In the genomic region with DNA sequence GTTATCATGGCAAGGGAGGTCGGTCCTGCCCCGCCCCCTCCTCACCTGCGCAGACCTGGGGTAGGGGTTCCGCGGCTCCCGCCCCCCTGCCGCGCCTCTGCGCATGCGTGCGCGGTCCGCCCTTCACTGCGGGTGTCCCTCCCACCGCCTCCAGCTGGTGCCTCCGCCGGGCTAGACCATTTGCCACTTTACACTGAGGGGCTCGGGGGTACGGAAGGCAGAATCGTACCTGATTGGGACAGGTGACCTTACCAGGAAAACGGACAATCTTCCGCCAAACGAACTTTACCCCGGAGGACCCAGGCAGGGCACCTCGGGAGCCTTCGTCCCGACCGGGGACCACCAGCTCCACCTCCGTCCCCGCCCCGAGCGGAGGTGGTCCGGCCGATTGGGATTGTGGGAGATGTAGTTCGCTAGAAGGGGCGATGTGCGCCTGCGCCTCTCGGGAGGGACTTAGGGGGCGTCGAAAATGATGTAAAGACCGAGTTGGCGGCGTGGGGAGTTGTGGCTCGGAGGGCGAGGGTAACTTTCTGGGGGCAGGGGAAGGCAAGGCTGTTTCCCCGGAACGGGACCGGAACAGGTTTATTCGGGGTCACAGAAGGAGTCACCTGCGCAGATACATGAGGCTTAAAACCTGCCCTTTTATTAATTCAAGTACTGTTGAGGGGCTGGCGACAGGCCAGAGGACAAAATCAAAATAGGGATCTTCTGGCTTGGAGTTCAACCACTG, we compare ENCODE assay signal across 8 cellular contexts. TPM values are rescaled to one million over a fixed set of nuclear protein-coding genes. Genes with fewer than 3 reads are reported as not detected.
DNase-seq lines count a peak whose midpoint lies in the region; ATAC-seq, FAIRE-seq and TF ChIP-seq lines count a peak whose summit lies in the region.

A gene with protein sequence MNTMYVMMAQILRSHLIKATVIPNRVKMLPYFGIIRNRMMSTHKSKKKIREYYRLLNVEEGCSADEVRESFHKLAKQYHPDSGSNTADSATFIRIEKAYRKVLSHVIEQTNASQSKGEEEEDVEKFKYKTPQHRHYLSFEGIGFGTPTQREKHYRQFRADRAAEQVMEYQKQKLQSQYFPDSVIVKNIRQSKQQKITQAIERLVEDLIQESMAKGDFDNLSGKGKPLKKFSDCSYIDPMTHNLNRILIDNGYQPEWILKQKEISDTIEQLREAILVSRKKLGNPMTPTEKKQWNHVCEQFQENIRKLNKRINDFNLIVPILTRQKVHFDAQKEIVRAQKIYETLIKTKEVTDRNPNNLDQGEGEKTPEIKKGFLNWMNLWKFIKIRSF (minus strand): TSS at position 344 of the 730 bp plus-strand sequence. CDS start 2,323 bp downstream, outside the sequence.

- FAIRE-seq in pancreas (lab: Jason Lieb, UNC): no peak

- H3K27me3 ChIP-seq in pancreas (no peaks in the 10 kb centered on the region), tibial artery (no peaks in the 10 kb centered on the region)

- H3K4me1 Mint-ChIP-seq in activated naive CD8-positive, alpha-beta T cell treated with anti-CD3 and anti-CD28 coated beads, Interleukin-2, amount 10 ng/mL, durations not matched to agents 7 days and 5 days: peaks cover 8% of the 10 kb centered on the region

- H3K4me1 ChIP-seq in pancreas (no peaks in the 10 kb centered on the region), tibial artery (peaks cover 0 to 10% (median 2%) of the 10 kb centered on the region in 4 donors)

- peak within 1 kb of the TSS; percentile 82 for H3K27ac Mint-ChIP-seq in activated naive CD8-positive, alpha-beta T cell treated with anti-CD3 and anti-CD28 coated beads, Interleukin-2, amount 10 ng/mL, durations not matched to agents 7 days and 5 days

- 0% methylated on average over 52 of the region's 52 CpGs for WGBS in pancreas, 2 donors

- H3K36me3 ChIP-seq in pancreas (no peaks in the 10 kb centered on the region), tibial artery (no peaks in the 10 kb centered on the region)

- H3K36me3 Mint-ChIP-seq in activated naive CD8-positive, alpha-beta T cell treated with anti-CD3 and anti-CD28 coated beads, Interleukin-2, amount 10 ng/mL, durations not matched to agents 7 days and 5 days: no peaks in the 10 kb centered on the region

- H3K27ac ChIP-seq in pancreas: peak within 1 kb of the TSS; percentile 36 to 83 (median 66)
- H3K27ac ChIP-seq in tibial artery: peak within 1 kb of the TSS; percentile 74 to 78

- POLR2A ChIA-PET in activated naive CD8-positive, alpha-beta T cell treated with anti-CD3 and anti-CD28 coated beads, Interleukin-2, amount 10 ng/mL, durations not matched to agents 7 days and 5 days (lab: Charles Lee): interaction anchor here (0.6 to 3.6 kb wide), 9 partner anchors 8 to 163 kb away, joined by 3 to 95 read pairs (median 3); a partner anchor contains a TSS

- H3K9me3 Mint-ChIP-seq in activated naive CD8-positive, alpha-beta T cell treated with anti-CD3 and anti-CD28 coated beads, Interleukin-2, amount 10 ng/mL, durations not matched to agents 7 days and 5 days: no peaks in the 10 kb centered on the region

- H3K9me3 ChIP-seq in pancreas (no peaks in the 10 kb centered on the region), tibial artery (no peaks in the 10 kb centered on the region)

- ATAC-seq in HG02610 (IDR thresholded peaks at IDR 0.05; ENCODE audit: unreplicated experiment) (peak; percentile 98), Right ventricle myocardium inferior (peak; percentile 99), pancreas (peak; percentile 97 to 99 (median 98))
- ATAC-seq in activated naive CD8-positive, alpha-beta T cell treated with anti-CD3 and anti-CD28 coated beads, Interleukin-2, amount 10 ng/mL, durations not matched to agents 7 days and 5 days (ENCODE audit: low read depth): peak; percentile 98

- H3K4me3 Mint-ChIP-seq in activated naive CD8-positive, alpha-beta T cell treated with anti-CD3 and anti-CD28 coated beads, Interleukin-2, amount 10 ng/mL, durations not matched to agents 7 days and 5 days: peak within 1 kb of the TSS; percentile 82

- intact Hi-C loops in Right ventricle myocardium inferior (cut with DNase I): loop anchor here (1.0 kb wide), 1 partner anchor 11 kb away; no protein-coding TSS in a partner anchor
- intact Hi-C loops in pancreas (cut with DNase I): no loop called here
- intact Hi-C loops in tibial artery (cut with DNase I; ENCODE audit: low total_unique reads): no loop called here

- H3K27me3 Mint-ChIP-seq in activated naive CD8-positive, alpha-beta T cell treated with anti-CD3 and anti-CD28 coated beads, Interleukin-2, amount 10 ng/mL, durations not matched to agents 7 days and 5 days: peaks cover 4% of the 10 kb centered on the region

- H3K4me3 ChIP-seq in pancreas (peak within 1 kb of the TSS; percentile 52 to 78 (median 68)), tibial artery (peak within 1 kb of the TSS; percentile 61 to 73)

- TF ChIP-seq CTCF in GM10266 (IDR thresholded peaks at IDR 0.05; ENCODE audit: control insufficient read depth, insufficient read depth, low read depth, missing control alignments) (no peak), pancreas (IDR thresholded peaks at IDR 0.05) (no peak), tibial artery (IDR thresholded peaks at IDR 0.05) (no peak)

- DNase-seq in GM10266 (ENCODE audit: extremely low spot score): peak; percentile 93
- DNase-seq in NCI-H1092 (lab: John Stamatoyannopoulos, UW): peak; percentile 89
- DNase-seq in SKM-1 (lab: John Stamatoyannopoulos, UW; ENCODE audit: unreplicated experiment): peak; percentile 67
- DNase-seq in activated naive CD8-positive, alpha-beta T cell treated with anti-CD3 and anti-CD28 coated beads, Interleukin-2, amount 10 ng/mL, durations not matched to agents 7 days and 5 days: peak; percentile 96
- DNase-seq in Right ventricle myocardium inferior (ENCODE audit: missing footprints): peak; percentile 97
- DNase-seq in pancreas: peak; percentile 87 to 97 (median 91)
- DNase-seq in tibial artery: peak; percentile 92 to 95

RNA-seq across cellular contexts. Expression of the gene that starts here (rescaled TPM):
- 1 to 10 TPM; 1.2 to 1.5 TPM for total RNA-seq in activated naive CD8-positive, alpha-beta T cell treated with anti-CD3 and anti-CD28 coated beads, Interleukin-2, amount 10 ng/mL, durations not matched to agents 7 days and 5 days
- total RNA-seq in Right ventricle myocardium inferior (7.6 TPM), pancreas (1 to 10 TPM in 4 of 6 donors, under 1 TPM in 2; 0.73 to 2.0 (median 1.2) TPM)
- polyA plus RNA-seq in pancreas: 1 to 10 TPM; 1.1 to 1.6 TPM

Comparison
In these comparisons a context has a peak if more than half of its experiments do, and no peak if none do; other contexts are left out.
1. Peak in every context shown above with its lines: DNase-seq, ATAC-seq, H3K4me3 ChIP-seq and H3K27ac ChIP-seq.